ENCODE assay signal across 9 cellular contexts in the genomic region with DNA sequence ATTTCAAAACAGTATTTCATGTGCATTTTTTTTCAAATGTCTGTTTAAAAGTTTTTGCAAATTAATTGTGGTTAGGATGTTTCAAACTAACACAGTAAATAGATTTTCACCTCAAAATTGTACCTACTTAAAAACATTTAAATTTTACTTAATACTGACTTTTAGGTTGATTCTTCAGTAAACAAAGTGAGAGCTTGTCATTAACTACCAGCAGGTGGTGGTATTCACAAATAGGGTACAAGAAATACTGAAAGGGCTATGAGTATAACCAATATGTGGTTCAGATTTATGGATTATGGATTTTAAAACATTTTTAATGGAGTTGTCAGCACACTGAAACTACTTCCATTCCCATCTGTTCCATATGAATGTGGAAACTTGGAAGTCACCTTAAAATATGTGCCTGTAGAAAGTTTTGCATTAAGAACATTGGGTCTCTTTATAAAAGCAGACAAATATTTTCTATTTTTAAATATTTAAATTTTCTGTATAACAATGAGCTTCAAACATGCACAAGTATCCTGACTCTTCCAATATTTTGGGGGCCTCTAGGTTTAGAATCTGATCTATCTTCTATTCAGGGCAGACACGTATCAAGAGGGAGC.
A peak's percentile ranks its signal among the peaks of the same experiment; 100 is the strongest.
DNase-seq lines count a peak whose midpoint lies in the region; ATAC-seq and TF ChIP-seq lines count a peak whose summit lies in the region.
"Had no signal": no experiment of that assay in that cellular context is flagged by ENCODE, and none has a peak within 500 bp of the region (broad histone marks: within the 10 kb centered on the region; RNA-seq: fewer than 3 reads in every experiment).

No MANE protein-coding gene starts in this region.

- peaks cover 36% of the 10 kb centered on the region for H3K4me1 ChIP-seq in A673 (ENCODE audit: insufficient read depth, low read length, poor library complexity, severe bottlenecking)
- peaks cover 3% of the 10 kb centered on the region for H3K4me1 ChIP-seq in mucosa of descending colon (ENCODE audit: low read depth)

- no peak overlapping the region for H3K27ac ChIP-seq in A673 (ENCODE audit: low read depth, low read length, poor library complexity, severe bottlenecking)

- ATAC-seq in mucosa of descending colon: no peak
- ATAC-seq in stimulated activated effector memory CD8-positive, alpha-beta T cell treated with anti-CD3 and anti-CD28 coated beads, Interleukin-12 subunit alpha, Interleukin-12 subunit beta, amount 100 ng/mL, for 72 hours: no peak

- H3K9me3 Mint-ChIP-seq in activated naive CD4-positive, alpha-beta T cell treated with anti-CD3 and anti-CD28 coated beads, Interleukin-2, amount 10 ng/mL, durations not matched to agents 7 days and 5 days: no peaks in the 10 kb centered on the region
- no peaks in the 10 kb centered on the region for H3K9me3 Mint-ChIP-seq in stimulated activated effector memory CD8-positive, alpha-beta T cell treated with anti-CD3 and anti-CD28 coated beads, Interleukin-12 subunit alpha, Interleukin-12 subunit beta, amount 100 ng/mL, for 72 hours
- H3K9me3 Mint-ChIP-seq: stimulated activated naive CD8-positive, alpha-beta T cell treated with anti-CD3 and anti-CD28 coated beads, Interleukin-15, Interleukin-2, amounts not matched to agents 100 ng/mL and 50 ng/mL, for 24 hours had no signal

- H3K36me3 Mint-ChIP-seq in activated naive CD4-positive, alpha-beta T cell treated with anti-CD3 and anti-CD28 coated beads, Interleukin-2, amount 10 ng/mL, durations not matched to agents 7 days and 5 days: peaks cover 20% of the 10 kb centered on the region
- peaks cover 22% of the 10 kb centered on the region for H3K36me3 Mint-ChIP-seq in stimulated activated effector memory CD8-positive, alpha-beta T cell treated with anti-CD3 and anti-CD28 coated beads, Interleukin-12 subunit alpha, Interleukin-12 subunit beta, amount 100 ng/mL, for 72 hours

- H3K27ac Mint-ChIP-seq in activated naive CD4-positive, alpha-beta T cell treated with anti-CD3 and anti-CD28 coated beads, Interleukin-2, amount 10 ng/mL, durations not matched to agents 7 days and 5 days: no peak overlapping the region
- H3K27ac Mint-ChIP-seq in stimulated activated effector memory CD8-positive, alpha-beta T cell treated with anti-CD3 and anti-CD28 coated beads, Interleukin-12 subunit alpha, Interleukin-12 subunit beta, amount 100 ng/mL, for 72 hours: no peak overlapping the region
- H3K27ac Mint-ChIP-seq: stimulated activated naive CD8-positive, alpha-beta T cell treated with anti-CD3 and anti-CD28 coated beads, Interleukin-15, Interleukin-2, amounts not matched to agents 100 ng/mL and 50 ng/mL, for 24 hours had no signal

- H3K9me3 ChIP-seq in A673 (ENCODE audit: low read depth, low read length, poor library complexity, severe bottlenecking) (no peaks in the 10 kb centered on the region), mucosa of descending colon (no peaks in the 10 kb centered on the region)

- H3K4me1 Mint-ChIP-seq in activated naive CD4-positive, alpha-beta T cell treated with anti-CD3 and anti-CD28 coated beads, Interleukin-2, amount 10 ng/mL, durations not matched to agents 7 days and 5 days: no peaks in the 10 kb centered on the region
- H3K4me1 Mint-ChIP-seq in stimulated activated effector memory CD8-positive, alpha-beta T cell treated with anti-CD3 and anti-CD28 coated beads, Interleukin-12 subunit alpha, Interleukin-12 subunit beta, amount 100 ng/mL, for 72 hours: peaks cover 40% of the 10 kb centered on the region

- POLR2A ChIA-PET in A673 (lab: Charles Lee; ENCODE audit: low non-redundant PET): interaction anchor here (0.5 to 0.6 kb wide), 2 partner anchors 306 to 625 kb away, joined by 3 to 8 read pairs; no protein-coding TSS in a partner anchor

- H3K27me3 Mint-ChIP-seq in activated naive CD4-positive, alpha-beta T cell treated with anti-CD3 and anti-CD28 coated beads, Interleukin-2, amount 10 ng/mL, durations not matched to agents 7 days and 5 days: no peaks in the 10 kb centered on the region
- H3K27me3 Mint-ChIP-seq: stimulated activated naive CD8-positive, alpha-beta T cell treated with anti-CD3 and anti-CD28 coated beads, Interleukin-15, Interleukin-2, amounts not matched to agents 100 ng/mL and 50 ng/mL, for 24 hours had no signal

- DNase-seq in A673 (ENCODE audit: low spot score) (peak; percentile 46), GM12865 (ENCODE audit: low read depth) (peak; percentile 35), NCI-H774 (lab: John Stamatoyannopoulos, UW) (peak; percentile 46), fibroblast of mammary gland (ENCODE audit: low read depth) (peak; percentile 25), occipital lobe (lab: John Stamatoyannopoulos, UW) (no peak), mucosa of descending colon (no peak)
- DNase-seq in activated naive CD4-positive, alpha-beta T cell treated with anti-CD3 and anti-CD28 coated beads, Interleukin-2, amount 10 ng/mL, durations not matched to agents 7 days and 5 days: no peak
- DNase-seq in stimulated activated effector memory CD8-positive, alpha-beta T cell treated with anti-CD3 and anti-CD28 coated beads, Interleukin-12 subunit alpha, Interleukin-12 subunit beta, amount 100 ng/mL, for 72 hours (ENCODE audit: low spot score in 2 of 2): no peak

- H3K36me3 ChIP-seq in A673 (ENCODE audit: insufficient read depth, low read length, poor library complexity, severe bottlenecking) (no peaks in the 10 kb centered on the region), mucosa of descending colon (ENCODE audit: low read depth) (no peaks in the 10 kb centered on the region)

- TF ChIP-seq CTCF in A673 (conservative IDR thresholded peaks at IDR 0.05; ENCODE audit: low read depth, low read length): peak; percentile 70
- peak; percentile 41 for TF ChIP-seq CTCF in GM12865 (IDR thresholded peaks at IDR 0.05; ENCODE audit: insufficient read depth, low read depth, low read length, missing control alignments)
- TF ChIP-seq CTCF in fibroblast of mammary gland (conservative IDR thresholded peaks at IDR 0.05; ENCODE audit: control insufficient read depth, insufficient read depth, low read depth, low read length): peak; percentile 54
- TF ChIP-seq CTCF in mucosa of descending colon (IDR thresholded peaks at IDR 0.05): no peak

- intact Hi-C loops in A673 (cut with micrococcal nuclease; ENCODE audit: unreplicated experiment) (loop anchor here (5.0 kb wide), 2 partner anchors 109 to 354 kb away; a partner anchor contains a TSS), mucosa of descending colon (cut with DNase I, micrococcal nuclease) (no loop called here)

- CTCF ChIA-PET in A673 (lab: Charles Lee): interaction anchor here (0.6 to 1.6 kb wide), 13 partner anchors 12 to 455 kb away, joined by 3 to 10 read pairs (median 3); no protein-coding TSS in a partner anchor
- CTCF ChIA-PET in activated naive CD4-positive, alpha-beta T cell treated with anti-CD3 and anti-CD28 coated beads, Interleukin-2, amount 10 ng/mL, durations not matched to agents 7 days and 5 days (lab: Charles Lee): interaction anchor here (0.6 to 3.4 kb wide), 22 partner anchors 8 to 350 kb away, joined by 3 to 17 read pairs (median 4); a partner anchor contains a TSS

- no TSS peak for BruUV-seq in A673 (replicated peaks; lab: Mats Ljungman, UMichigan)

- H3K4me3 ChIP-seq in A673 (ENCODE audit: low read depth, low read length, poor library complexity, severe bottlenecking) (no peak overlapping the region), GM12865 (ENCODE audit: low read depth, low read length) (no peak overlapping the region), fibroblast of mammary gland (ENCODE audit: control insufficient read depth, low read depth, low read length) (no peak overlapping the region), mucosa of descending colon (no peak overlapping the region)

- no peaks in the 10 kb centered on the region for H3K27me3 ChIP-seq in A673 (replicated peaks; ENCODE audit: insufficient read depth, low read depth, low read length, poor library complexity)

- no peak overlapping the region for H3K4me3 Mint-ChIP-seq in activated naive CD4-positive, alpha-beta T cell treated with anti-CD3 and anti-CD28 coated beads, Interleukin-2, amount 10 ng/mL, durations not matched to agents 7 days and 5 days
- no peak overlapping the region for H3K4me3 Mint-ChIP-seq in stimulated activated effector memory CD8-positive, alpha-beta T cell treated with anti-CD3 and anti-CD28 coated beads, Interleukin-12 subunit alpha, Interleukin-12 subunit beta, amount 100 ng/mL, for 72 hours
- H3K4me3 Mint-ChIP-seq: stimulated activated naive CD8-positive, alpha-beta T cell treated with anti-CD3 and anti-CD28 coated beads, Interleukin-15, Interleukin-2, amounts not matched to agents 100 ng/mL and 50 ng/mL, for 24 hours had no signal

Comparison
In these comparisons a context has a peak if more than half of its experiments do, and no peak if none do; other contexts are left out.
1. DNase-seq: peak in A673 (single experiment), GM12865 (single experiment), NCI-H774 (single experiment) and fibroblast of mammary gland (single experiment); none in occipital lobe (single experiment), mucosa of descending colon (0 of 3), activated naive CD4-positive, alpha-beta T cell treated with anti-CD3 and anti-CD28 coated beads, Interleukin-2, amount 10 ng/mL, durations not matched to agents 7 days and 5 days (single experiment) and stimulated activated effector memory CD8-positive, alpha-beta T cell treated with anti-CD3 and anti-CD28 coated beads, Interleukin-12 subunit alpha, Interleukin-12 subunit beta, amount 100 ng/mL, for 72 hours (0 of 2).